In the genomic region with DNA sequence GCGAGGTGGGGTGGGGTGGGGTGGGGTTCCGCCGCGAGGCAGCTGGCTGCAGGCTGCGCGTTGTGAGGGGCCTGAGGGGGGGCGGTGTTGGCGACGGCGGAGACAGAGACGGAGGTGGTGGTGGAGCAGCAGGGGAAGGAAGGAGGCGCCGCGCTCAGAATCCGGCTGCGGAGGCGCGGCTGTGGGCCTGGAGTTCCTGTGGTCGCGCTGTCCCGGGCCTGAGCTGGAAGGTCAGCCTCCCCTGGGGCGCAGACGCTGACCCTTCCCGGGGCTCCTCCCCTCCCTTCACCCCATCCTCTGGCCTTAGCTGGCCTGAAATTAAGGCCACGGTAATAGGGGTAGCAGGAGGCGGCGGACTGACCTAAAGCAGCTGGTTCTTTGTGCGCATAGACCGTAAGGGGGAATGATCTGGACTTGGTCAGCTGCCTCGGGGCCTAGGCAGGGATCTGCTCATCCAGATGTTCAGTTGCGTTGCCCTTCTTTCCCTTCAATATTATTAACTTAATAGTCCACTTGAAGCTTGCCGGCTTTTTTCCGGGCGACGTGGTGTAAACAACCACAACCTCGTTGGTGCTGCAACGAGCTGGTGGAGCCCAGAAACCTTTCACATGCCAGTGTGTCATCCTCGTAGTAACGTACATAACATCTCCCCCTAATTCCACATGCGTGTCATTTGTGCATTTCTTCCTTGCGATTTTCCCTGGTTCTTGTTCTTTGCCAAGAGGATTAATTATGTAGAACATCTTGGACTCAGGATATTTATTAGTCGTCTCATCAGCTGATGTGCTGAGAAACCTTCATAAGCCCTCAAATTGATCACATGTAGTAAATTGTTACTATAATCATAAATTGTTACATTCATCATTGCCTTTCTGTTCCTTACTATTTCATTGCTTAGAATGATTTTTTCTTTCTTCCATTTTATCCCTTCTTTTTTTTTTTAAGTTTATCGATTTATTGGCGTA, we compare ENCODE assay signal across 8 cellular contexts. TPM values are rescaled to one million over a fixed set of nuclear protein-coding genes. Genes with fewer than 3 reads are reported as not detected.
DNase-seq lines count a peak whose midpoint lies in the region; ATAC-seq and TF ChIP-seq lines count a peak whose summit lies in the region.

No MANE protein-coding gene starts in this region.

- H3K36me3 ChIP-seq in HUES6 (ENCODE audit: control insufficient read depth, insufficient read depth, low read length) (peaks cover 11% of the 10 kb centered on the region; the same call in 1 of the 2 replicates), SJCRH30 (no peaks in the 10 kb centered on the region; the same call in 1 of the 2 replicates), heart right ventricle (peaks cover 0 to 21% (median 0%) of the 10 kb centered on the region in 9 donors)

- H3K27ac ChIP-seq in HUES6 (ENCODE audit: low read depth, low read length): peak overlapping the region; percentile 69
- peak overlapping the region; percentile 84 for H3K27ac ChIP-seq in SJCRH30
- H3K27ac ChIP-seq in heart right ventricle: peak overlapping the region; percentile 87 to 98 (median 96)

- H3K4me3 ChIP-seq in HUES6 (ENCODE audit: low read depth, low read length): peak overlapping the region; percentile 94
- peak overlapping the region; percentile 90 for H3K4me3 ChIP-seq in SJCRH30
- H3K4me3 ChIP-seq in heart right ventricle: peak overlapping the region; percentile 76 to 93 (median 84)

- H3K27me3 ChIP-seq in HUES6 (ENCODE audit: control insufficient read depth, insufficient read depth, low read length): no peaks in the 10 kb centered on the region
- H3K27me3 ChIP-seq in SJCRH30: no peaks in the 10 kb centered on the region
- no peaks in the 10 kb centered on the region for H3K27me3 ChIP-seq in heart right ventricle

- ATAC-seq in GM21515 (IDR thresholded peaks at IDR 0.05; ENCODE audit: unreplicated experiment) (peak; percentile 34), heart right ventricle (peak; percentile 77 to 94 (median 83))

- H3K9ac ChIP-seq in HUES6 (ENCODE audit: low read length): peak overlapping the region; percentile 90

- intact Hi-C loops in heart right ventricle (cut with DNase I): loop anchor here in 9 of 10 donors (1.0 to 10.0 kb wide), 11 partner anchors 35 to 1102 kb away; a partner anchor contains a TSS

- H3K9me3 ChIP-seq in HUES6 (ENCODE audit: control insufficient read depth, insufficient read depth, low read depth, low read length): no peaks in the 10 kb centered on the region
- H3K9me3 ChIP-seq in SJCRH30 (replicated peaks): no peaks in the 10 kb centered on the region
- H3K9me3 ChIP-seq in heart right ventricle: no peaks in the 10 kb centered on the region

- 4% methylated on average over 39 to 44 of the region's 44 CpGs for WGBS in heart right ventricle, 2 donors

- H3K4me1 ChIP-seq in HUES6 (ENCODE audit: control insufficient read depth, insufficient read depth, low read length): peaks cover 18% of the 10 kb centered on the region
- H3K4me1 ChIP-seq in SJCRH30: peaks cover 4% of the 10 kb centered on the region; the same call in 1 of the 2 replicates
- H3K4me1 ChIP-seq in heart right ventricle: peaks cover 0 to 56% (median 50%) of the 10 kb centered on the region in 9 donors

- DNase-seq in DMS 273 treated with DMSO at 0.1 percent for 48 hours (lab: John Stamatoyannopoulos, UW): peak; percentile 54
- peak; percentile 68 to 69 for DNase-seq in SJCRH30
- DNase-seq in amniotic epithelial cell (ENCODE audit: low read depth): peak; percentile 75
- peak; percentile 54 to 63 for DNase-seq in heart right ventricle
- DNase-seq in pons (ENCODE audit: low spot score): peak; percentile 41
- no peak for DNase-seq in NCI-H1048 (lab: John Stamatoyannopoulos, UW)

- TF ChIP-seq CTCF in heart right ventricle (IDR thresholded peaks at IDR 0.05): no peak

RNA-seq across cellular contexts. Expression of a gene that starts 0.6 kb away (rescaled TPM):
- 41.3 and 45.1 TPM in 2 replicates for total RNA-seq in SJCRH30 (2014; rRNA removed; shearing (Covaris generic))
- 100 to 1,000 TPM in 1 of 10 donors, 10 to 100 TPM in 9; 73.2 to 108 (median 77.7) TPM for total RNA-seq in heart right ventricle
- 100 to 1,000 TPM in 1 of 2 donors, 10 to 100 TPM in 1; 34.1 to 165 TPM for polyA plus RNA-seq in heart right ventricle

RNA-seq across cellular contexts. Expression of a gene that starts 55.9 kb away (rescaled TPM):
- total RNA-seq in SJCRH30 (2014; rRNA removed; shearing (Covaris generic)): not detected in 2 replicates
- total RNA-seq in heart right ventricle: under 1 TPM in 1 of 10 donors, not detected in 9; 0.17 TPM
- polyA plus RNA-seq in heart right ventricle: not detected
